In the genomic region with DNA sequence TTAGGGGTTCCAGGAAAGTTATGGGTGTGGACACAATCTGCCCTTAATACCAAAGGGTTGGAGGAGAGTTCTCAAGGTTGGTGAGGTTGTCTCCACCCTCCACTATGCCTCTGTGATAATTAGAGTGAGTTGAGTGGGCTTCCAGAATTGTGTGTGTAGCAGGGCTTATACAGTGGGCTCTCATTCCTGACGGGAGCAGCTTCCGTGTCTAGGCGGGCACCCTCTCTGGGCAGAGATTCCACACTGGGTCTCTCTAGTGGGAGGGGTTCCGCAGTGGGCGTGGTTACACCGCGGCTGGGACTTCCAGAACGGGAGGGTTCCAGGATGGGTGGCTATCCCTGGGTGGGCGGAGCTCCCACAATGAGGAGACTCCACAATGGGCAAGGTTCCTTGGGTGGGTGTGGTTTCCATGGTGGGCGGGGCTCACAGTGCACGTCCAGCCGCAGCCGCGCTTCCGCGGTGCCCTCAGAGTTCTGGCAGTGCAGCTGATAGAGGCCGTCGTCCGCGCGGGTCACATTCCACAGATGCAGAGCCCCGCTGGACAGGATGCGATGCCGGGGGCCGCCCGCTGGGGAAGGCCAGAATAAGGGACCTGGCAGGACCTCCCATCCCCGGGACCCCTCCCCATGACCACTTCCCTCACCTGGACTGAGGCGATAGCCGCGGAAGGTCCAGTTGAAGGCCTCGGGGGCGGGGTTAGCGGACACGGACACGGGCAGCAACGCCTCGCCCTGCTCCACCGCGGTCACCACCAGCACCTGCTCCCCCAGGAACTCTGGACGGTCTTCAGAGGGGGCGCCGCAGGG, we compare ENCODE assay signal across 12 cellular contexts. TPM values are rescaled to one million over a fixed set of nuclear protein-coding genes. Genes with fewer than 3 reads are reported as not detected.
DNase-seq lines count a peak whose midpoint lies in the region; ATAC-seq, FAIRE-seq and TF ChIP-seq lines count a peak whose summit lies in the region.
"Had no signal": no experiment of that assay in that cellular context is flagged by ENCODE, and none has a peak within 500 bp of the region (broad histone marks: within the 10 kb centered on the region; RNA-seq: fewer than 3 reads in every experiment).

No MANE protein-coding gene starts in this region.

- H3K4me1 Mint-ChIP-seq in CD8-positive, alpha-beta memory T cell = peaks cover 16 to 24% (median 21%) of the 10 kb centered on the region in 3 donors
- peaks cover 30% of the 10 kb centered on the region for H3K4me1 Mint-ChIP-seq in stimulated activated naive CD8-positive, alpha-beta T cell treated with anti-CD3 and anti-CD28 coated beads, Interleukin-15, amount 100 ng/mL, for 72 hours

- H3K4me3 ChIP-seq in A549 (peak overlapping the region; percentile 12; the same call in 1 of the 3 replicates), RWPE2 (ENCODE audit: severe bottlenecking) (no peak overlapping the region)
- H3K4me3 ChIP-seq in CD8-positive, alpha-beta memory T cell (ENCODE audit: low read length) = no peak overlapping the region

- CTCF ChIA-PET in A549 (lab: Yijun Ruan, JAX) = interaction anchor here (0.6 to 1.7 kb wide), 2 partner anchors 38 to 1342 kb away, joined by 3 read pairs; no protein-coding TSS in a partner anchor
- CTCF ChIA-PET in CD8-positive, alpha-beta memory T cell (lab: Charles Lee) = no interaction called here

- peaks cover 3 to 15% (median 6%) of the 10 kb centered on the region in 5 donors for H3K9me3 Mint-ChIP-seq in CD8-positive, alpha-beta memory T cell
- H3K9me3 Mint-ChIP-seq in stimulated activated naive CD8-positive, alpha-beta T cell treated with anti-CD3 and anti-CD28 coated beads, Interleukin-15, amount 100 ng/mL, for 72 hours = peaks cover 0 to 9% of the 10 kb centered on the region in 2 donors
- H3K9me3 Mint-ChIP-seq: dendritic cell treated with granulocyte-macrophage colony-stimulating factor and Interleukin-4, amounts not matched to agents 40 ng/mL and 50 ng/mL, for 4 days had no signal

- ATAC-seq in A549 (peak; percentile 25 to 75; a peak in 4 of 6 replicates), RWPE2 (ENCODE audit: low read depth) (peak; percentile 37; the same call in 1 of the 3 replicates), HG03342 (IDR thresholded peaks at IDR 0.05; ENCODE audit: unreplicated experiment) (no peak), HG02642 (IDR thresholded peaks at IDR 0.05; ENCODE audit: poor library complexity, unreplicated experiment) (no peak)
- ATAC-seq in stimulated activated naive CD8-positive, alpha-beta T cell treated with anti-CD3 and anti-CD28 coated beads, Interleukin-15, amount 100 ng/mL, for 72 hours = no peak

- TF ChIP-seq RAD21 in A549 (conservative IDR thresholded peaks at IDR 0.05 in 1 of 2, IDR thresholded peaks at IDR 0.05 in 1 of 2) = no peak

- H3K27ac ChIP-seq in A549 (no peak overlapping the region), RWPE2 (ENCODE audit: poor library complexity, severe bottlenecking) (no peak overlapping the region)
- H3K27ac ChIP-seq in CD8-positive, alpha-beta memory T cell (ENCODE audit: low read depth, low read length) = no peak overlapping the region

- peak overlapping the region; percentile 63 for H3K4me2 ChIP-seq in A549

- H3K9me3 ChIP-seq in A549 (peaks cover 12% of the 10 kb centered on the region), RWPE2 (ENCODE audit: severe bottlenecking) (peaks cover 5% of the 10 kb centered on the region)
- H3K9me3 ChIP-seq in CD8-positive, alpha-beta memory T cell (ENCODE audit: low read length) = no peaks in the 10 kb centered on the region

- POLR2A ChIA-PET in A549 (lab: Yijun Ruan, JAX) = interaction anchor here (0.6 kb wide), 1 partner anchor 253 kb away, joined by 7 read pairs; no protein-coding TSS in a partner anchor
- POLR2A ChIA-PET in CD8-positive, alpha-beta memory T cell (lab: Charles Lee) = no interaction called here

- H3K27me3 ChIP-seq in RWPE2 (ENCODE audit: insufficient read depth, poor library complexity, severe bottlenecking) = peaks cover 29% of the 10 kb centered on the region
- H3K27me3 ChIP-seq in CD8-positive, alpha-beta memory T cell (ENCODE audit: insufficient read depth, low read length, poor library complexity, severe bottlenecking) = peaks cover 32% of the 10 kb centered on the region

- no peak for TF ChIP-seq POLR2A in A549 (IDR thresholded peaks at IDR 0.05; ENCODE audit: low read length)

- TF ChIP-seq CTCF in A549 (IDR thresholded peaks at IDR 0.05) = no peak
- no peak for TF ChIP-seq CTCF in RWPE2 (IDR thresholded peaks at IDR 0.05; ENCODE audit: poor library complexity, severe bottlenecking)

- H3K27ac Mint-ChIP-seq in CD8-positive, alpha-beta memory T cell = no peak overlapping the region
- H3K27ac Mint-ChIP-seq in stimulated activated naive CD8-positive, alpha-beta T cell treated with anti-CD3 and anti-CD28 coated beads, Interleukin-15, amount 100 ng/mL, for 72 hours = no peak overlapping the region
- H3K27ac Mint-ChIP-seq: dendritic cell treated with granulocyte-macrophage colony-stimulating factor and Interleukin-4, amounts not matched to agents 40 ng/mL and 50 ng/mL, for 4 days; T-helper 2 cell treated with Interferon-gamma antibody and Interleukin-4, amounts not matched to agents 5 μg/mL and 100 μg/mL, for 36 hours had no signal

- peaks cover 0 to 6% (median 3%) of the 10 kb centered on the region in 3 donors for H3K36me3 Mint-ChIP-seq in CD8-positive, alpha-beta memory T cell

- WGBS in A549 (ENCODE audit: missing lambda C conversion rate) = 33% methylated on average over 42 of the region's 42 CpGs

- DNase-seq in A549 (ENCODE audit: low read depth in 1 of 2, low spot score in 1 of 2) = peak; percentile 88 to 93
- DNase-seq in EH (ENCODE audit: low read depth) = peak; percentile 32
- no peak for DNase-seq in RWPE2 (ENCODE audit: low spot score)
- peak; percentile 95 for DNase-seq in iPS-NIHi11 (ENCODE audit: low spot score)
- DNase-seq in CD8-positive, alpha-beta memory T cell = no peak
- DNase-seq in stimulated activated naive CD8-positive, alpha-beta T cell treated with anti-CD3 and anti-CD28 coated beads, Interleukin-15, amount 100 ng/mL, for 72 hours = no peak

- FAIRE-seq in A549 (lab: Jason Lieb, UNC) = peak; percentile 49

- peak overlapping the region in 3 of 7 donors; percentile 11 to 57 (median 21) for H3K4me3 Mint-ChIP-seq in CD8-positive, alpha-beta memory T cell
- H3K4me3 Mint-ChIP-seq in stimulated activated naive CD8-positive, alpha-beta T cell treated with anti-CD3 and anti-CD28 coated beads, Interleukin-15, amount 100 ng/mL, for 72 hours = no peak overlapping the region
- H3K4me3 Mint-ChIP-seq: dendritic cell treated with granulocyte-macrophage colony-stimulating factor and Interleukin-4, amounts not matched to agents 40 ng/mL and 50 ng/mL, for 4 days; T-helper 2 cell treated with Interferon-gamma antibody and Interleukin-4, amounts not matched to agents 5 μg/mL and 100 μg/mL, for 36 hours had no signal

- no peak for TF ChIP-seq EP300 in A549 (IDR thresholded peaks at IDR 0.05)

- H3K27me3 Mint-ChIP-seq in CD8-positive, alpha-beta memory T cell = peaks cover 49 to 57% of the 10 kb centered on the region in 2 donors
- peaks cover 68% of the 10 kb centered on the region for H3K27me3 Mint-ChIP-seq in stimulated activated naive CD8-positive, alpha-beta T cell treated with anti-CD3 and anti-CD28 coated beads, Interleukin-15, amount 100 ng/mL, for 72 hours

- H3K4me1 ChIP-seq in A549 = peaks cover 28% of the 10 kb centered on the region; the same call in 2 of the 3 replicates
- no peaks in the 10 kb centered on the region for H3K4me1 ChIP-seq in RWPE2 (ENCODE audit: insufficient read depth, poor library complexity, severe bottlenecking)
- H3K4me1 ChIP-seq in CD8-positive, alpha-beta memory T cell (ENCODE audit: insufficient read depth, low read length) = no peaks in the 10 kb centered on the region

- no peaks in the 10 kb centered on the region for H3K36me3 ChIP-seq in RWPE2 (ENCODE audit: low read depth)
- H3K36me3 ChIP-seq in CD8-positive, alpha-beta memory T cell (ENCODE audit: insufficient read depth, low read length) = no peaks in the 10 kb centered on the region

RNA-seq across cellular contexts. Expression of a gene that starts 8.4 kb away (rescaled TPM):
- polyA plus RNA-seq in A549 (2011; rRNA removed) (0.27 and 0.30 TPM in 2 replicates), A549 (2017; fragmentation: RNase III; extraction: RNeasy Plus Mini Kit Qiagen cat#74134 plus additional on column Dnase treatment) (0.16 to 0.27 TPM (median 0.21 TPM) in 3 replicates)
- 0.04 and 0.10 TPM in 2 replicates for polyA plus RNA-seq in A549 (2012; cell fraction: cytosol; rRNA removed)
- 0.22 and 0.26 TPM in 2 replicates for polyA plus RNA-seq in A549 (2012; cell fraction: nucleus; rRNA removed)
- polyA minus RNA-seq in A549 (2011; rRNA and poly(A)+ RNA removed) = 0.05 and 0.37 TPM in 2 replicates
- not detected for total RNA-seq in CD8-positive, alpha-beta memory T cell
- not detected for polyA plus RNA-seq in CD8-positive, alpha-beta memory T cell
- polyA plus RNA-seq: CD14-positive monocyte had no signal

RNA-seq across cellular contexts. Expression of a gene that starts 12.8 kb away (rescaled TPM):
- polyA plus RNA-seq in A549 (2011; rRNA removed) (0.26 and 0.34 TPM in 2 replicates), A549 (2017; fragmentation: RNase III; extraction: RNeasy Plus Mini Kit Qiagen cat#74134 plus additional on column Dnase treatment) (0.21 to 0.75 TPM (median 0.54 TPM) in 3 replicates)
- 0.20 and 0.30 TPM in 2 replicates for polyA plus RNA-seq in A549 (2012; cell fraction: cytosol; rRNA removed)
- polyA plus RNA-seq in A549 (2012; cell fraction: nucleus; rRNA removed) = 0.76 and 0.80 TPM in 2 replicates
- 0.12 and 0.34 TPM in 2 replicates for polyA minus RNA-seq in A549 (2011; rRNA and poly(A)+ RNA removed)
- total RNA-seq in CD8-positive, alpha-beta memory T cell = under 1 TPM; 0.62 to 0.83 TPM
- polyA plus RNA-seq in CD8-positive, alpha-beta memory T cell = not detected
- polyA plus RNA-seq: CD14-positive monocyte had no signal

RNA-seq across cellular contexts. Expression of a gene that starts 24.5 kb away (rescaled TPM):
- polyA plus RNA-seq in A549 (2011; rRNA removed) = 55.3 and 60.4 TPM in 2 replicates
- polyA plus RNA-seq in A549 (2012; cell fraction: cytosol; rRNA removed) = 63.3 and 100 TPM in 2 replicates
- 124 and 186 TPM in 2 replicates for polyA plus RNA-seq in A549 (2012; cell fraction: nucleus; rRNA removed)
- 52.1 to 54.8 TPM (median 54.7 TPM) in 3 replicates for polyA plus RNA-seq in A549 (2017; fragmentation: RNase III; extraction: RNeasy Plus Mini Kit Qiagen cat#74134 plus additional on column Dnase treatment)
- 21.6 and 32.7 TPM in 2 replicates for polyA minus RNA-seq in A549 (2011; rRNA and poly(A)+ RNA removed)
- total RNA-seq in CD8-positive, alpha-beta memory T cell = under 1 TPM; 0.85 to 0.86 TPM
- polyA plus RNA-seq in CD8-positive, alpha-beta memory T cell = not detected
- polyA plus RNA-seq: CD14-positive monocyte had no signal

RNA-seq across cellular contexts. Expression of a gene that starts 31.2 kb away (rescaled TPM):
- 0.86 and 0.92 TPM in 2 replicates for polyA plus RNA-seq in A549 (2011; rRNA removed)
- 0.44 and 0.63 TPM in 2 replicates for polyA plus RNA-seq in A549 (2012; cell fraction: cytosol; rRNA removed)
- 3.8 and 4.4 TPM in 2 replicates for polyA plus RNA-seq in A549 (2012; cell fraction: nucleus; rRNA removed)
- 0.55 to 1.0 TPM (median 0.73 TPM) in 3 replicates for polyA plus RNA-seq in A549 (2017; fragmentation: RNase III; extraction: RNeasy Plus Mini Kit Qiagen cat#74134 plus additional on column Dnase treatment)
- polyA minus RNA-seq in A549 (2011; rRNA and poly(A)+ RNA removed) = 1.1 and 1.3 TPM in 2 replicates
- total RNA-seq in CD8-positive, alpha-beta memory T cell = not detected
- not detected for polyA plus RNA-seq in CD8-positive, alpha-beta memory T cell
- polyA plus RNA-seq: CD14-positive monocyte, neural cell had no signal

RNA-seq across cellular contexts. Expression of a gene that starts 56.5 kb away (rescaled TPM):
- 4.0 and 4.1 TPM in 2 replicates for polyA plus RNA-seq in A549 (2011; rRNA removed)
- polyA plus RNA-seq in A549 (2012; cell fraction: cytosol; rRNA removed) = 9.6 and 11.4 TPM in 2 replicates
- 59.9 and 65.7 TPM in 2 replicates for polyA plus RNA-seq in A549 (2012; cell fraction: nucleus; rRNA removed)
- 8.5 to 14.8 TPM (median 9.6 TPM) in 3 replicates for polyA plus RNA-seq in A549 (2017; fragmentation: RNase III; extraction: RNeasy Plus Mini Kit Qiagen cat#74134 plus additional on column Dnase treatment)
- 8.8 and 9.4 TPM in 2 replicates for polyA minus RNA-seq in A549 (2011; rRNA and poly(A)+ RNA removed)
- total RNA-seq in CD8-positive, alpha-beta memory T cell = 10 to 100 TPM; 63.3 to 66.5 TPM
- polyA plus RNA-seq in CD8-positive, alpha-beta memory T cell = 3.0 TPM

Comparison
In these comparisons a context has a peak if more than half of its experiments do, and no peak if none do; other contexts are left out.
1. ATAC-seq: peak in A549 (2 of 2) and RWPE2 (single experiment); none in HG03342 (single experiment), HG02642 (single experiment) and stimulated activated naive CD8-positive, alpha-beta T cell treated with anti-CD3 and anti-CD28 coated beads, Interleukin-15, amount 100 ng/mL, for 72 hours (single experiment).
2. DNase-seq: peak in A549 (2 of 2), EH (single experiment) and iPS-NIHi11 (single experiment); none in RWPE2 (single experiment), CD8-positive, alpha-beta memory T cell (0 of 5) and stimulated activated naive CD8-positive, alpha-beta T cell treated with anti-CD3 and anti-CD28 coated beads, Interleukin-15, amount 100 ng/mL, for 72 hours (0 of 2).
3. RNA of a gene that starts 24.5 kb away (polyA plus RNA-seq): 52.1 to 186 TPM in A549; not detected in CD8-positive, alpha-beta memory T cell (single experiment); every median in the first group is over 10 times any median in the second.